9 cellular contexts compared by ENCODE assay signal in the genomic region with DNA sequence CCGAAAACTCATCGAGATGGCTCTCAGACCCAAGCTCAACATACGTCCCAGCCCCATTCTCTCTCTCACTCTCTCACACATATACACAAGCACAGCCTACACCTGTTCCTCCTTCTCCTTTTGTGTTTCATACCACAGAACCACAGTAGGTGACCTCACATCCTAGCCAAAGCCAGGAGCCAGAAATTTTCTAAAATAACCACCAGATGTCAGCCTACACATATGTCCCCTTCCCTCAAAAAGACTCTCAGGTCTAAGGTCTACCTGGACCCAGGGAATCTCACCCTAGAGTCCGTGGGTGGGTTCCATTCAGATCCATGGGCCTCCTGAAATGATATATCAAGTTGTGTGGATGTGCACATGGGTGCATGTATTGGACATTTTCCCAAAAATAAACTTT.
A peak's percentile ranks its signal among the peaks of the same experiment; 100 is the strongest.
DNase-seq lines count a peak whose midpoint lies in the region; ATAC-seq and TF ChIP-seq lines count a peak whose summit lies in the region.
"Had no signal": no experiment of that assay in that cellular context is flagged by ENCODE, and none has a peak within 500 bp of the region (broad histone marks: within the 10 kb centered on the region; RNA-seq: fewer than 3 reads in every experiment).

No MANE protein-coding gene starts in this region.

- H3K9me3 ChIP-seq in Panc1 (ENCODE audit: control insufficient read depth, insufficient read depth, low read depth, low read length), result no peaks in the 10 kb centered on the region
- H3K9me3 ChIP-seq: pancreas had no signal

- H3K4me3 ChIP-seq in Panc1 (ENCODE audit: low read depth in 2 of 2, low read length in 2 of 2), result no peak overlapping the region
- H3K4me3 ChIP-seq: pancreas had no signal

- no peaks in the 10 kb centered on the region for H3K4me1 ChIP-seq in Panc1 (ENCODE audit: control insufficient read depth, insufficient read depth, low read length)
- H3K4me1 ChIP-seq: pancreas had no signal

- intact Hi-C loops in Panc1 (cut with micrococcal nuclease; ENCODE audit: unreplicated experiment), result no loop called here

- H3K27ac ChIP-seq in Panc1 (ENCODE audit: low read length), result no peak overlapping the region
- H3K27ac ChIP-seq: pancreas had no signal

- CTCF ChIA-PET in Panc1 (lab: Charles Lee), result no interaction called here

- peak; percentile 13 for DNase-seq in Daoy (ENCODE audit: low read depth)
- no peak for DNase-seq in Panc1 (ENCODE audit: low read depth, low spot score)
- DNase-seq in iPS-NIHi7 (ENCODE audit: extremely low spot score), result peak; percentile 55
- no peak for DNase-seq in mesenteric fat pad (ENCODE audit: low spot score)
- DNase-seq in occipital lobe (lab: John Stamatoyannopoulos, UW), result no peak
- DNase-seq: pancreas had no signal

- POLR2A ChIA-PET in Panc1 (lab: Charles Lee), result no interaction called here

- no peaks in the 10 kb centered on the region for H3K36me3 ChIP-seq in Panc1 (ENCODE audit: control insufficient read depth, insufficient read depth, low read length)
- H3K36me3 ChIP-seq: pancreas had no signal

- peak; percentile 53 for TF ChIP-seq CTCF in Panc1 (IDR thresholded peaks at IDR 0.05)

- BruUV-seq in Panc1 (replicated peaks; lab: Mats Ljungman, UMichigan), result no TSS peak

- ATAC-seq in GM19438 (IDR thresholded peaks at IDR 0.05; ENCODE audit: low read depth, unreplicated experiment) (peak; percentile 94), HG03378 (IDR thresholded peaks at IDR 0.05; ENCODE audit: unreplicated experiment) (peak; percentile 93), Panc1 (peak; percentile 66; the same call in 1 of the 2 replicates), HG02571 (IDR thresholded peaks at IDR 0.05; ENCODE audit: unreplicated experiment) (no peak)

- in situ Hi-C loops in Panc1 (cut with HindIII; ENCODE audit: low pct_unique_long_range_greater_than_20kb, low sequenced_read_pairs), result no loop called here

- peaks cover 2% of the 10 kb centered on the region; the same call in 1 of the 2 replicates for H3K27me3 ChIP-seq in Panc1 (ENCODE audit: control insufficient read depth, insufficient read depth, low read length)
- H3K27me3 ChIP-seq: pancreas had no signal

Comparison
In these comparisons a context has a peak if more than half of its experiments do, and no peak if none do; other contexts are left out.
1. DNase-seq: peak in Daoy (single experiment) and iPS-NIHi7 (single experiment); none in Panc1 (single experiment), mesenteric fat pad (single experiment) and occipital lobe (single experiment).